8 cellular contexts compared by ENCODE assay signal in the genomic region with DNA sequence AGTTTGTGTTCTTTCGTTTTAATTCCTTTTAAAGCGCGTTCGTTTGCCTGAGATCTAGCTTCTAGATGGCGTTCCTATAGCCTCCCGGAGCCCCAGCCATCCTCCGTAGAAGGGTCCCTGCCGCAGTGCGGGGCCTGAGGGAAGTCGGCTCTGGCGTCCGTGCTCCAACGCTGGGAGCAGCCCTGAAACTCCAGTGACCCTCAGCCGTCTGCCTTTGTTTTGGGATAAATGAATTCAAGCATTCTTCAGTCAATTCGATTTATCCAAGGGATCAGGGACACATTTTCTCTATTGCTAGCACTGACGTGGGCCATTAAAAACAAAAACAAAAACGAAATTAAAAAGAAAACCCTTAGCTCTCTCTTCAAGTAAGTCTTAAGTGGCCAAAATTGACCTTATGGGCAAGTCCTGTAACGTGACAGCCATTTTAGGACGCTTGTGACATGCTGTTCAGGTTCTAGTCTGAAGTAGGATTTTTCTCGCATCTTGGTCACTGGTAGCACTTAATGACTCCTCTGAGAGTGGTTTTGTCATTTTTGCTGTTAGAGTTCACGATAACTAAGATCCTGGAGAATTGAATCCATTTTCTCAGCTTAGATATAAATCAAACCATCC. TPM values are rescaled to one million over a fixed set of nuclear protein-coding genes. Genes with fewer than 3 reads are reported as not detected.
A peak's percentile ranks its signal among the peaks of the same experiment; 100 is the strongest.
DNase-seq lines count a peak whose midpoint lies in the region; ATAC-seq and TF ChIP-seq lines count a peak whose summit lies in the region.

No MANE protein-coding gene starts in this region.

- CTCF ChIA-PET in MCF 10A (lab: Yijun Ruan, JAX): interaction anchor here (1.2 to 2.0 kb wide), 3 partner anchors 23 to 77 kb away, joined by 3 to 10 read pairs (median 4); no protein-coding TSS in a partner anchor

- POLR2A ChIA-PET in MCF 10A (lab: Yijun Ruan, JAX): interaction anchor here (0.5 to 9.5 kb wide), 19 partner anchors 10 to 1417 kb away, joined by 3 to 139 read pairs (median 3); partner anchors contain the start of genes NRIP1 and RBM11

- H3K9me3 Mint-ChIP-seq in MCF 10A (ENCODE audit: unreplicated experiment): no peaks in the 10 kb centered on the region

- H3K27me3 Mint-ChIP-seq in MCF 10A (ENCODE audit: insufficient read depth, unreplicated experiment): no peaks in the 10 kb centered on the region

- peak overlapping the region; percentile 90 for H3K4me3 ChIP-seq in GM12875 (ENCODE audit: low read depth, low read length)

- intact Hi-C loops in MCF 10A (cut with micrococcal nuclease): loop anchor here (2.0 to 5.0 kb wide), 3 partner anchors 77 to 149 kb away; no protein-coding TSS in a partner anchor

- peak overlapping the region; percentile 97 for H3K27ac Mint-ChIP-seq in MCF 10A (ENCODE audit: low read depth, unreplicated experiment)

- H3K27ac ChIP-seq in layer of hippocampus (ENCODE audit: low read depth, low read length) (peak overlapping the region; percentile 92), substantia nigra (ENCODE audit: low read depth, low read length, poor library complexity, severe bottlenecking) (peak overlapping the region; percentile 94)

- DNase-seq in A172 (ENCODE audit: low spot score) (peak; percentile 25), NCI-H524 (lab: John Stamatoyannopoulos, UW) (peak; percentile 52 to 79), MCF 10A (ENCODE audit: unreplicated experiment) (no peak), substantia nigra (lab: John Stamatoyannopoulos, UW) (peak in 23 of 49 donors; percentile 18 to 84 (median 70))
- DNase-seq in activated CD8-positive, alpha-beta memory T cell treated with anti-CD3 and anti-CD28 coated beads, Interleukin-2, amount 50 U/mL, for 4 hours: no peak

- TSS peak; percentile 83 for BruUV-seq in MCF 10A (replicated peaks; lab: Mats Ljungman, UMichigan)

- H3K4me3 Mint-ChIP-seq in MCF 10A (ENCODE audit: unreplicated experiment): peak overlapping the region; percentile 97

- TF ChIP-seq CTCF in GM12875 (IDR thresholded peaks at IDR 0.05; ENCODE audit: borderline replicate concordance, insufficient read depth, low read depth, low read length) (no peak), MCF 10A (IDR thresholded peaks at IDR 0.05; ENCODE audit: unreplicated experiment) (no peak)

- no peaks in the 10 kb centered on the region for H3K27me3 ChIP-seq in layer of hippocampus (ENCODE audit: control insufficient read depth, insufficient read depth, low read length)

- peak; percentile 36 for ATAC-seq in HG02642 (IDR thresholded peaks at IDR 0.05; ENCODE audit: poor library complexity, unreplicated experiment)

- H3K4me1 Mint-ChIP-seq in MCF 10A (ENCODE audit: insufficient read depth, unreplicated experiment): peaks cover 8% of the 10 kb centered on the region

- H3K36me3 Mint-ChIP-seq in MCF 10A (ENCODE audit: insufficient read depth, unreplicated experiment): peaks cover 18% of the 10 kb centered on the region

RNA-seq across cellular contexts. Expression of gene HSPA13, which starts 0.8 kb away (rescaled TPM):
- total RNA-seq in A172 (2014; rRNA removed; shearing (Covaris generic)): 114 and 134 TPM in 2 replicates
- total RNA-seq in MCF 10A (2022): 97.5 and 126 TPM in 2 replicates

Comparison
In these comparisons a context has a peak if more than half of its experiments do, and no peak if none do; other contexts are left out.
1. DNase-seq: peak in A172 (single experiment) and NCI-H524 (2 of 2); none in MCF 10A (single experiment) and activated CD8-positive, alpha-beta memory T cell treated with anti-CD3 and anti-CD28 coated beads, Interleukin-2, amount 50 U/mL, for 4 hours (single experiment).